9 cellular contexts compared by ENCODE assay signal in genomic region chr2:241161646-241162281, GRCh38. TPM values are rescaled to one million over a fixed set of nuclear protein-coding genes. Genes with fewer than 3 reads are reported as not detected.
DNase-seq lines count a peak whose midpoint lies in the region; ATAC-seq and TF ChIP-seq lines count a peak whose summit lies in the region.
"Had no signal": no experiment of that assay in that cellular context is flagged by ENCODE, and none has a peak within 500 bp of the region (broad histone marks: within the 10 kb centered on the region; RNA-seq: fewer than 3 reads in every experiment).

No MANE protein-coding gene starts in this region.

- H3K27me3 Mint-ChIP-seq in progenitor cell of endocrine pancreas (no peaks in the 10 kb centered on the region), neural progenitor cell (ENCODE audit: insufficient read depth, low read depth) (no peaks in the 10 kb centered on the region)

- H3K4me3 ChIP-seq in A673 (ENCODE audit: low read depth, low read length, poor library complexity, severe bottlenecking) (no peak overlapping the region), neural progenitor cell (no peak overlapping the region)

- DNase-seq in A673 (ENCODE audit: low spot score) (peak; percentile 15), NCI-H446 treated with DMSO at 0.1 percent for 48 hours (lab: John Stamatoyannopoulos, UW) (peak; percentile 86), fibroblast of peridontal ligament (ENCODE audit: extremely low read depth) (peak; percentile 95), non-pigmented ciliary epithelial cell (ENCODE audit: low read depth) (peak; percentile 34), progenitor cell of endocrine pancreas (ENCODE audit: low spot score, unreplicated experiment) (no peak), neural progenitor cell (ENCODE audit: low spot score) (no peak)
- no peak for DNase-seq in activated T-cell treated with anti-CD3 and anti-CD28 coated beads, Interleukin-2, amount 50 U/mL, for 1 hour

- H3K4me1 Mint-ChIP-seq in progenitor cell of endocrine pancreas (ENCODE audit: low read depth) = peaks cover 6% of the 10 kb centered on the region
- H3K4me1 Mint-ChIP-seq in neural progenitor cell = peaks cover 9% of the 10 kb centered on the region

- H3K27me3 ChIP-seq in A673 (replicated peaks; ENCODE audit: insufficient read depth, low read depth, low read length, poor library complexity) (no peaks in the 10 kb centered on the region), neural progenitor cell (no peaks in the 10 kb centered on the region)

- CTCF ChIA-PET in A673 (lab: Charles Lee) = no interaction called here

- H3F3A ChIP-seq in neural progenitor cell (ENCODE audit: low read depth) = no peaks in the 10 kb centered on the region

- H3K36me3 ChIP-seq in A673 (ENCODE audit: insufficient read depth, low read length, poor library complexity, severe bottlenecking) = peaks cover 36% of the 10 kb centered on the region
- no peaks in the 10 kb centered on the region for H3K36me3 ChIP-seq in neural progenitor cell

- ATAC-seq in GM18502 (IDR thresholded peaks at IDR 0.05; ENCODE audit: poor library complexity, unreplicated experiment) = no peak

- H3K4me1 ChIP-seq in A673 (ENCODE audit: insufficient read depth, low read length, poor library complexity, severe bottlenecking) (no peaks in the 10 kb centered on the region), neural progenitor cell (no peaks in the 10 kb centered on the region)

- H3K4me2 ChIP-seq in neural progenitor cell = no peak overlapping the region

- H3K27ac Mint-ChIP-seq in progenitor cell of endocrine pancreas = no peak overlapping the region
- H3K27ac Mint-ChIP-seq in neural progenitor cell = no peak overlapping the region

- intact Hi-C loops in A673 (cut with micrococcal nuclease; ENCODE audit: unreplicated experiment) = no loop called here

- no peak overlapping the region for H3K27ac ChIP-seq in A673 (ENCODE audit: low read depth, low read length, poor library complexity, severe bottlenecking)
- no peak overlapping the region for H3K27ac ChIP-seq in neural progenitor cell
- H3K27ac ChIP-seq: C4-2B had no signal

- H3K79me2 ChIP-seq in neural progenitor cell (ENCODE audit: low read depth) = no peaks in the 10 kb centered on the region

- TF ChIP-seq CTCF in A673 (conservative IDR thresholded peaks at IDR 0.05; ENCODE audit: low read depth, low read length) (no peak), progenitor cell of endocrine pancreas (IDR thresholded peaks at IDR 0.05; ENCODE audit: unreplicated experiment) (no peak), neural progenitor cell (IDR thresholded peaks at IDR 0.05) (no peak)

- H3K9me3 ChIP-seq in A673 (ENCODE audit: low read depth, low read length, poor library complexity, severe bottlenecking) (no peaks in the 10 kb centered on the region), neural progenitor cell (ENCODE audit: low read depth) (no peaks in the 10 kb centered on the region)

- H3K9ac ChIP-seq in neural progenitor cell = no peak overlapping the region

- H3K36me3 Mint-ChIP-seq in progenitor cell of endocrine pancreas (ENCODE audit: insufficient read depth) = peaks cover 7% of the 10 kb centered on the region
- H3K36me3 Mint-ChIP-seq in neural progenitor cell = peaks cover 8% of the 10 kb centered on the region

- no peak overlapping the region for H2AFZ ChIP-seq in neural progenitor cell (replicated peaks)

- no TSS peak for BruUV-seq in A673 (replicated peaks; lab: Mats Ljungman, UMichigan)

- H4K20me1 ChIP-seq in neural progenitor cell (ENCODE audit: low read depth) = no peaks in the 10 kb centered on the region

- no peak overlapping the region for H3K4me3 Mint-ChIP-seq in progenitor cell of endocrine pancreas (ENCODE audit: low read depth)
- H3K4me3 Mint-ChIP-seq in neural progenitor cell = no peak overlapping the region

- POLR2A ChIA-PET in A673 (lab: Charles Lee; ENCODE audit: low non-redundant PET) = no interaction called here

- H3K9me3 Mint-ChIP-seq in progenitor cell of endocrine pancreas (ENCODE audit: low read depth) (no peaks in the 10 kb centered on the region), neural progenitor cell (no peaks in the 10 kb centered on the region)

RNA-seq across cellular contexts. Expression of gene PPP1R7, which starts 11.5 kb away (rescaled TPM):
- total RNA-seq in A673 (2021) = 70.7 and 76.5 TPM in 2 replicates
- total RNA-seq in progenitor cell of endocrine pancreas = 46.5 and 49.9 TPM in 2 replicates
- 40.0 and 52.9 TPM in 2 replicates for total RNA-seq in neural progenitor cell (ENCODE audit: low replicate concordance)

RNA-seq across cellular contexts. Expression of gene PASK, which starts 12.5 kb away (rescaled TPM):
- total RNA-seq in A673 (2021) (59.4 and 74.3 TPM in 2 replicates), progenitor cell of endocrine pancreas (57.1 and 60.4 TPM in 2 replicates), neural progenitor cell (ENCODE audit: low replicate concordance) (20.3 and 35.1 TPM in 2 replicates)

RNA-seq across cellular contexts. Expression of gene ANO7, which starts 26.7 kb away (rescaled TPM):
- total RNA-seq in A673 (2021) = 0.45 and 0.96 TPM in 2 replicates
- total RNA-seq in progenitor cell of endocrine pancreas = 2.5 and 3.0 TPM in 2 replicates
- 1.8 TPM in 1 of 2 replicates, not detected in the other for total RNA-seq in neural progenitor cell (ENCODE audit: low replicate concordance)

RNA-seq across cellular contexts. Expression of gene MTERF4, which starts 59.7 kb away (rescaled TPM):
- 39.4 and 39.8 TPM in 2 replicates for total RNA-seq in A673 (2021)
- 57.2 and 63.0 TPM in 2 replicates for total RNA-seq in progenitor cell of endocrine pancreas
- total RNA-seq in neural progenitor cell (ENCODE audit: low replicate concordance) = 42.2 and 58.1 TPM in 2 replicates

Comparison
In these comparisons a context has a peak if more than half of its experiments do, and no peak if none do; other contexts are left out.
1. DNase-seq: peak in A673 (single experiment), NCI-H446 treated with DMSO at 0.1 percent for 48 hours (single experiment), fibroblast of peridontal ligament (single experiment) and non-pigmented ciliary epithelial cell (single experiment); none in progenitor cell of endocrine pancreas (single experiment), neural progenitor cell (single experiment) and activated T-cell treated with anti-CD3 and anti-CD28 coated beads, Interleukin-2, amount 50 U/mL, for 1 hour (single experiment).